8 cellular contexts compared by ENCODE assay signal in genomic region chr10:5692476-5693358, GRCh38. TPM values are rescaled to one million over a fixed set of nuclear protein-coding genes. Genes with fewer than 3 reads are reported as not detected.
DNase-seq lines count a peak whose midpoint lies in the region; ATAC-seq, FAIRE-seq and TF ChIP-seq lines count a peak whose summit lies in the region.

No MANE protein-coding gene starts in this region.

- H3K4me1 ChIP-seq in K562 (replicated peaks in 1 of 2; ENCODE audit: control insufficient read depth in 2 of 2, insufficient read depth in 2 of 2, low read length in 2 of 2) (peaks cover 26 to 32% of the 10 kb centered on the region in 2 experiments), smooth muscle cell (ENCODE audit: low read depth) (peaks cover 16% of the 10 kb centered on the region)

- peak; percentile 53; the same call in 1 of the 2 replicates for TF ChIP-seq POLR2A in K562 (conservative IDR thresholded peaks at IDR 0.05)

- DNase-seq in K562 (ENCODE audit: extremely low read depth in 1 of 4, low spot score in 3 of 4) (peak; percentile 79 to 91 (median 80)), iPS-NIHi11 (ENCODE audit: low spot score) (peak; percentile 54), smooth muscle cell (lab: John Stamatoyannopoulos, UW; ENCODE audit: unreplicated experiment) (peak; percentile 25), mesenteric fat pad (ENCODE audit: low spot score) (no peak), NCI-H2171 treated with DMSO at 0.1 percent for 48 hours (lab: John Stamatoyannopoulos, UW) (no peak)

- peaks cover 10% of the 10 kb centered on the region; the same call in 1 of the 2 replicates for H4K20me1 ChIP-seq in K562 (replicated peaks; ENCODE audit: control insufficient read depth, insufficient read depth, low read length)
- peaks cover 100% of the 10 kb centered on the region for H4K20me1 ChIP-seq in smooth muscle cell (ENCODE audit: low read depth)

- peak overlapping the region; percentile 84 to 88 for H3K9ac ChIP-seq in K562 (ENCODE audit: insufficient read depth in 1 of 2, low read depth in 2 of 2, low read length in 2 of 2)
- H3K9ac ChIP-seq in smooth muscle cell (ENCODE audit: low read depth) = peak overlapping the region; percentile 86

- H3K9me3 ChIP-seq in K562 (replicated peaks; ENCODE audit: control insufficient read depth, insufficient read depth, low read depth, low read length) (no peaks in the 10 kb centered on the region), smooth muscle cell (replicated peaks; ENCODE audit: low read depth) (no peaks in the 10 kb centered on the region)

- H3K4me3 Mint-ChIP-seq in T-helper 1 cell treated with Interleukin-12 subunit alpha and Interleukin-12 subunit beta and Interleukin-4 antibody, amounts not matched to agents 30 μg/mL and 1 μg/mL, for 36 hours = peak overlapping the region; percentile 87

- intact Hi-C loops in K562 (cut with micrococcal nuclease) = no loop called here

- peak; percentile 66 for ATAC-seq in GM18520 (IDR thresholded peaks at IDR 0.05; ENCODE audit: unreplicated experiment)
- peak; percentile 81 for ATAC-seq in HG02970 (IDR thresholded peaks at IDR 0.05; ENCODE audit: low FRiP score, unreplicated experiment)
- peak; percentile 92 for ATAC-seq in K562

- peak overlapping the region; percentile 88 for H2AFZ ChIP-seq in K562 (ENCODE audit: low read depth, low read length)
- H2AFZ ChIP-seq in smooth muscle cell (ENCODE audit: low read depth) = peak overlapping the region; percentile 48

- peak; percentile 49 for FAIRE-seq in K562 (lab: Jason Lieb, UNC)

- H3K79me2 ChIP-seq in K562 (ENCODE audit: control insufficient read depth, insufficient read depth, low read length) (peaks cover 100% of the 10 kb centered on the region), smooth muscle cell (ENCODE audit: low read depth) (peaks cover 100% of the 10 kb centered on the region)

- TF ChIP-seq EP300 in K562 (IDR thresholded peaks at IDR 0.05; ENCODE audit: low read length) = no peak

- no peak for TF ChIP-seq RAD21 in K562 (CRISPR knock-in tag; conservative IDR thresholded peaks at IDR 0.05 in 1 of 2, IDR thresholded peaks at IDR 0.05 in 1 of 2)

- peaks cover 8% of the 10 kb centered on the region for H3F3A ChIP-seq in smooth muscle cell (ENCODE audit: low read depth)

- H3K36me3 Mint-ChIP-seq in T-helper 1 cell treated with Interleukin-12 subunit alpha and Interleukin-12 subunit beta and Interleukin-4 antibody, amounts not matched to agents 30 μg/mL and 1 μg/mL, for 36 hours (ENCODE audit: low read depth) = peaks cover 3% of the 10 kb centered on the region

- WGBS in K562 (ENCODE audit: insufficient coverage, low coverage, missing lambda C conversion rate) = 2% methylated on average over 34 of the region's 48 CpGs
- WGBS in smooth muscle cell (ENCODE audit: low lambda C conversion rate) = 3% methylated on average over 46 of the region's 48 CpGs

- no peaks in the 10 kb centered on the region for H3K27me3 ChIP-seq in K562 (ENCODE audit: control insufficient read depth in 2 of 2, insufficient read depth in 2 of 2, low read length in 2 of 2)
- no peaks in the 10 kb centered on the region for H3K27me3 ChIP-seq in smooth muscle cell (ENCODE audit: low read depth)

- peak overlapping the region; percentile 90 for H3K27ac Mint-ChIP-seq in T-helper 1 cell treated with Interleukin-12 subunit alpha and Interleukin-12 subunit beta and Interleukin-4 antibody, amounts not matched to agents 30 μg/mL and 1 μg/mL, for 36 hours

- H3K27ac ChIP-seq in K562 (ENCODE audit: extremely low read depth, low read depth, low read length) (peak overlapping the region; percentile 86), smooth muscle cell (ENCODE audit: low read depth) (peak overlapping the region; percentile 62)

- POLR2A ChIA-PET in K562 (lab: Yijun Ruan, JAX) = interaction anchor here (0.6 to 2.8 kb wide), 12 partner anchors 8 to 448 kb away, joined by 3 to 10 read pairs (median 4); partner anchors contain the start of gene GDI2

- H3K4me3 ChIP-seq in K562 (peak overlapping the region; percentile 48), smooth muscle cell (peak overlapping the region; percentile 72)

- H3K27me3 Mint-ChIP-seq in T-helper 1 cell treated with Interleukin-12 subunit alpha and Interleukin-12 subunit beta and Interleukin-4 antibody, amounts not matched to agents 30 μg/mL and 1 μg/mL, for 36 hours (ENCODE audit: low read depth) = no peaks in the 10 kb centered on the region

- no peaks in the 10 kb centered on the region for H3K9me1 ChIP-seq in K562 (ENCODE audit: control insufficient read depth, insufficient read depth, low read length)

- TF ChIP-seq CTCF in K562 (IDR thresholded peaks at IDR 0.05 in 2 of 3, conservative IDR thresholded peaks at IDR 0.05 in 1 of 3; ENCODE audit: insufficient read depth in 2 of 3, low read depth in 1 of 3, low read length in 3 of 3) = no peak
- no peak for TF ChIP-seq CTCF in smooth muscle cell (IDR thresholded peaks at IDR 0.05; ENCODE audit: borderline replicate concordance, insufficient read depth, poor library complexity, severe bottlenecking)

- in situ Hi-C loops in K562 (cut with MboI) = no loop called here

- BruUV-seq in K562 (replicated peaks; lab: Mats Ljungman, UMichigan) = no TSS peak

- peaks cover 46% of the 10 kb centered on the region for H3K4me1 Mint-ChIP-seq in T-helper 1 cell treated with Interleukin-12 subunit alpha and Interleukin-12 subunit beta and Interleukin-4 antibody, amounts not matched to agents 30 μg/mL and 1 μg/mL, for 36 hours (ENCODE audit: low read depth)

- H3K4me2 ChIP-seq in K562 (ENCODE audit: insufficient read depth, low read length) (peak overlapping the region; percentile 90), smooth muscle cell (peak overlapping the region; percentile 99)

- CTCF ChIA-PET in K562 (lab: Yijun Ruan, JAX; ENCODE audit: low intra/inter-chr PET ratio) = no interaction called here

- H3K9me3 Mint-ChIP-seq in T-helper 1 cell treated with Interleukin-12 subunit alpha and Interleukin-12 subunit beta and Interleukin-4 antibody, amounts not matched to agents 30 μg/mL and 1 μg/mL, for 36 hours = no peaks in the 10 kb centered on the region

- H3K36me3 ChIP-seq in K562 (ENCODE audit: control insufficient read depth, insufficient read depth, low read length) (peaks cover 9% of the 10 kb centered on the region), smooth muscle cell (ENCODE audit: low read depth) (no peaks in the 10 kb centered on the region)

TF ChIP-seq in K562, 482 proteins besides CTCF, POLR2A, EP300 and RAD21 (continues in another document):
- TF ChIP-seq DPF2 (IDR thresholded peaks at IDR 0.05) = peak; percentile 43; the same call in 1 of the 2 replicates
- peak in 1 of 3 experiments; percentile 61 for TF ChIP-seq YY1 (IDR thresholded peaks at IDR 0.05; ENCODE audit: borderline replicate concordance in 1 of 3, control insufficient read depth in 1 of 3, extremely low read depth in 1 of 3, insufficient read depth in 3 of 3, insufficient read length in 1 of 3, insufficient replicate concordance in 2 of 3, low read depth in 1 of 3, low read length in 2 of 3)

RNA-seq across cellular contexts. Expression of gene TASOR2, which starts 8.1 kb away (rescaled TPM):
- 55.2 and 226 TPM in 2 replicates for total RNA-seq in K562 (2011; cell fraction: chromatin; rRNA removed; ENCODE audit: low replicate concordance)
- 35.5 and 61.6 TPM in 2 replicates for total RNA-seq in K562 (2011; cell fraction: nucleolus; rRNA removed)
- 75.3 and 118 TPM in 2 replicates for total RNA-seq in K562 (2011; cell fraction: nucleoplasm; rRNA removed)
- 63.2 and 65.0 TPM in 2 replicates for total RNA-seq in K562 (2014; rRNA removed)
- total RNA-seq in K562 (2014; rRNA removed; fragmentation: Illumina TruSeq; extraction: Trizol) = 68.0 and 76.3 TPM in 2 replicates
- total RNA-seq in K562 (2015; rRNA removed; fragmentation: Illumina TruSeq; extraction: Trizol) = 67.3 and 75.3 TPM in 2 replicates
- total RNA-seq in K562 (2021) = 60.9 and 66.2 TPM in 2 replicates
- polyA plus RNA-seq in K562 (2011; rRNA removed) = 38.1 and 48.4 TPM in 2 replicates
- 10.4 and 13.8 TPM in 2 replicates for polyA plus RNA-seq in K562 (2011; cell fraction: cytosol; rRNA removed)
- 69.3 and 70.3 TPM in 2 replicates for polyA plus RNA-seq in K562 (2011; cell fraction: nucleus; rRNA removed)
- 24.7 and 31.3 TPM in 2 replicates for polyA plus RNA-seq in K562 (2012)
- polyA plus RNA-seq in K562 (2014; fragmentation: Illumina TruSeq; extraction: Trizol) = 49.2 and 52.3 TPM in 2 replicates
- polyA plus RNA-seq in K562 (2014; fragmentation: Nextera tagmentation; extraction: Ambion mirVana) = 10 to 100 TPM; 12.7 to 14.1 TPM
- polyA plus RNA-seq in K562 (2014; rRNA removed) = 35.7 and 37.3 TPM in 2 replicates
- polyA minus RNA-seq in K562 (2011; rRNA and poly(A)+ RNA removed) = 89.0 and 95.1 TPM in 2 replicates
- polyA minus RNA-seq in K562 (2011; cell fraction: cytosol; rRNA and poly(A)+ RNA removed) = 33.9 and 39.1 TPM in 2 replicates
- 68.9 and 95.9 TPM in 2 replicates for polyA minus RNA-seq in K562 (2011; cell fraction: nucleus; rRNA and poly(A)+ RNA removed)
- total RNA-seq in smooth muscle cell = 123 and 132 TPM in 2 replicates
- polyA plus RNA-seq in smooth muscle cell = 15.4 and 24.3 TPM in 2 replicates
- total RNA-seq in mesenteric fat pad = 55.8 TPM

RNA-seq across cellular contexts. Expression of gene ASB13, which starts 26.3 kb away (rescaled TPM):
- total RNA-seq in K562 (2011; cell fraction: chromatin; rRNA removed; ENCODE audit: low replicate concordance) = 5.8 and 11.8 TPM in 2 replicates
- total RNA-seq in K562 (2011; cell fraction: nucleolus; rRNA removed) = 8.6 and 12.8 TPM in 2 replicates
- total RNA-seq in K562 (2011; cell fraction: nucleoplasm; rRNA removed) = 5.2 and 5.6 TPM in 2 replicates
- 18.2 and 21.8 TPM in 2 replicates for total RNA-seq in K562 (2014; rRNA removed)
- total RNA-seq in K562 (2014; rRNA removed; fragmentation: Illumina TruSeq; extraction: Trizol) = 12.4 and 14.2 TPM in 2 replicates
- total RNA-seq in K562 (2015; rRNA removed; fragmentation: Illumina TruSeq; extraction: Trizol) = 15.5 and 16.9 TPM in 2 replicates
- 28.8 and 33.2 TPM in 2 replicates for total RNA-seq in K562 (2021)
- 17.4 and 18.1 TPM in 2 replicates for polyA plus RNA-seq in K562 (2011; rRNA removed)
- polyA plus RNA-seq in K562 (2011; cell fraction: cytosol; rRNA removed) = 21.7 and 26.7 TPM in 2 replicates
- 12.9 and 14.4 TPM in 2 replicates for polyA plus RNA-seq in K562 (2011; cell fraction: nucleus; rRNA removed)
- 14.6 and 18.9 TPM in 2 replicates for polyA plus RNA-seq in K562 (2012)
- 15.5 and 16.9 TPM in 2 replicates for polyA plus RNA-seq in K562 (2014; fragmentation: Illumina TruSeq; extraction: Trizol)
- 1 to 10 TPM; 5.2 to 6.9 TPM for polyA plus RNA-seq in K562 (2014; fragmentation: Nextera tagmentation; extraction: Ambion mirVana)
- polyA plus RNA-seq in K562 (2014; rRNA removed) = 14.5 and 18.7 TPM in 2 replicates
- 15.3 and 18.8 TPM in 2 replicates for polyA minus RNA-seq in K562 (2011; rRNA and poly(A)+ RNA removed)
- polyA minus RNA-seq in K562 (2011; cell fraction: cytosol; rRNA and poly(A)+ RNA removed) = 17.8 and 19.0 TPM in 2 replicates
- 4.6 and 6.1 TPM in 2 replicates for polyA minus RNA-seq in K562 (2011; cell fraction: nucleus; rRNA and poly(A)+ RNA removed)
- total RNA-seq in smooth muscle cell = 12.6 and 22.6 TPM in 2 replicates
- 26.4 and 34.7 TPM in 2 replicates for polyA plus RNA-seq in smooth muscle cell
- total RNA-seq in mesenteric fat pad = 23.5 TPM

Comparison
In these comparisons a context has a peak if more than half of its experiments do, and no peak if none do; other contexts are left out.
1. DNase-seq: peak in K562 (4 of 4), iPS-NIHi11 (single experiment) and smooth muscle cell (single experiment); none in mesenteric fat pad (single experiment) and NCI-H2171 treated with DMSO at 0.1 percent for 48 hours (single experiment).
2. Peak in every context shown above with its lines, with median percentiles within 50 percentile points of each other: ATAC-seq.